1 cellular context compared by ENCODE assay signal in genomic region chr14:56811596-56812363, GRCh38.
TF ChIP-seq lines count a peak whose summit lies in the region.

No MANE protein-coding gene starts in this region.

TF ChIP-seq in H1, 55 proteins besides CTCF, POLR2A, EP300 and RAD21 (continued from another document):
- TF ChIP-seq E2F6 (IDR thresholded peaks at IDR 0.05) (0 out of 2 replicates have a peak, but pooled peaks have one; percentile 56), EGR1 (IDR thresholded peaks at IDR 0.05; ENCODE audit: borderline replicate concordance, low read depth, low read length) (0 out of 2 replicates have a peak, but pooled peaks have one; percentile 3), ASH2L (IDR thresholded peaks at IDR 0.05; ENCODE audit: low read length) (no peak), TAF7 (optimal IDR thresholded peaks at IDR 0.05; ENCODE audit: borderline replicate concordance, low read depth, low read length) (peak; percentile 38), CTBP2 (IDR thresholded peaks at IDR 0.05; ENCODE audit: borderline replicate concordance, insufficient read depth, insufficient read length, low read length) (peak; percentile 55), HDAC2 (IDR thresholded peaks at IDR 0.05; ENCODE audit: borderline replicate concordance in 1 of 2, low read depth in 2 of 2, low read length in 2 of 2) (0 out of 4 replicates have a peak, but pooled peaks of 1 of the 2 experiments have one; percentile 18), SUZ12 (IDR thresholded peaks at IDR 0.05; ENCODE audit: low read length) (peak; percentile 13; the same call in 1 of the 2 replicates), YY1 (IDR thresholded peaks at IDR 0.05; ENCODE audit: low read depth, low read length) (no peak)
